ENCODE assay signal across 15 cellular contexts in the genomic region with DNA sequence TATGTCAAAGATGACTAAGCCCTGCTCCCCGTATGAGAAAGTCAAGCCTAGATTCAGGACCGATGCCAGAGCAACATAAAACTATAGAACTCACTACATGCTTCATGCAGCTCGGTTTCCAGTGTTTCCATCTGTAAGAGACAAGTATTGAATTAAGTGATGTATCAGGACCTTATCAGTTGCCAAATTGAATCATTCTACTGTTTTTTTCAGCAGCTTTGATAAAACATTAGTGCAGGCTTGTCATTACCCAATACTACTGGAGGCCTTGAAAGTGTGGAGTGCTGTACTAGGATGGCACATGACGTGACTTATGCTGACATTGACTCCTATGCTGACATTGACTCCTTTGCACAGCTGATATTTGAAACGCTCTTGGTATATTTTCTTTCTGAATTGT. TPM values are rescaled to one million over a fixed set of nuclear protein-coding genes. Genes with fewer than 3 reads are reported as not detected.
DNase-seq lines count a peak whose midpoint lies in the region; ATAC-seq and TF ChIP-seq lines count a peak whose summit lies in the region.
"Had no signal": no experiment of that assay in that cellular context is flagged by ENCODE, and none has a peak within 500 bp of the region (broad histone marks: within the 10 kb centered on the region; RNA-seq: fewer than 3 reads in every experiment).

No MANE protein-coding gene starts in this region.

- H3K4me3 Mint-ChIP-seq in Caco-2 (ENCODE audit: unreplicated experiment), result no peak overlapping the region
- H3K4me3 Mint-ChIP-seq: CD14-positive monocyte; CD8-positive, alpha-beta T cell; GM23338 had no signal

- H3K4me1 ChIP-seq in Caco-2, result peaks cover 15% of the 10 kb centered on the region

- H3K36me3 Mint-ChIP-seq in Caco-2 (ENCODE audit: insufficient read depth, unreplicated experiment), result no peaks in the 10 kb centered on the region
- H3K36me3 Mint-ChIP-seq: CD14-positive monocyte; CD8-positive, alpha-beta T cell had no signal

- intact Hi-C loops in Caco-2 (cut with micrococcal nuclease; ENCODE audit: unreplicated experiment), result no loop called here

- CTCF ChIA-PET in Caco-2 (lab: Charles Lee), result no interaction called here

- H3K27me3 ChIP-seq in Caco-2 (replicated peaks; ENCODE audit: control insufficient read depth, insufficient read depth, low read length), result no peaks in the 10 kb centered on the region

- H3K4me1 Mint-ChIP-seq in Caco-2 (ENCODE audit: low read depth, unreplicated experiment), result no peaks in the 10 kb centered on the region
- H3K4me1 Mint-ChIP-seq: CD14-positive monocyte had no signal

- peak; percentile 34 for DNase-seq in ELR (ENCODE audit: low read depth)
- peak; percentile 23 for DNase-seq in NCI-H2029 (lab: John Stamatoyannopoulos, UW)
- DNase-seq in SK-N-DZ (ENCODE audit: low spot score), result peak; percentile 73
- DNase-seq in left kidney (ENCODE audit: low read depth, low spot score), result peak; percentile 39
- no peak for DNase-seq in Caco-2
- no peak for DNase-seq in activated CD4-positive, CD25-positive, alpha-beta regulatory T cell treated with anti-CD3 and anti-CD28 coated beads, Interleukin-2, amount 50 U/mL, for 72 hours
- DNase-seq: CD8-positive, alpha-beta T cell; DMS79; EL; GDM1; H7 had no signal

- no peak for ATAC-seq in GM21576 (IDR thresholded peaks at IDR 0.05; ENCODE audit: unreplicated experiment)
- ATAC-seq: CD8-positive, alpha-beta T cell; GM23338 had no signal

- H3K9me3 Mint-ChIP-seq in Caco-2 (ENCODE audit: unreplicated experiment), result no peaks in the 10 kb centered on the region
- H3K9me3 Mint-ChIP-seq: GM23338 had no signal

- H3K36me3 ChIP-seq in Caco-2 (ENCODE audit: control insufficient read depth, insufficient read depth, low read length), result no peaks in the 10 kb centered on the region

- H3K4me3 ChIP-seq in Caco-2 (ENCODE audit: low read depth, low read length), result no peak overlapping the region
- H3K4me3 ChIP-seq: A549, GM23338 had no signal

- peaks cover 17% of the 10 kb centered on the region for H3K9me3 ChIP-seq in Caco-2
- H3K9me3 ChIP-seq: A549 had no signal

- no peak for TF ChIP-seq CTCF in Caco-2 (IDR thresholded peaks at IDR 0.05; ENCODE audit: insufficient read depth in 1 of 2, low read depth in 1 of 2, low read length in 1 of 2, severe bottlenecking in 1 of 2, unreplicated experiment in 1 of 2)

- no peak overlapping the region for H3K27ac Mint-ChIP-seq in Caco-2 (ENCODE audit: unreplicated experiment)
- H3K27ac Mint-ChIP-seq: CD14-positive monocyte; CD8-positive, alpha-beta T cell; GM23338 had no signal

- no peaks in the 10 kb centered on the region for H3K27me3 Mint-ChIP-seq in Caco-2 (ENCODE audit: insufficient read depth, unreplicated experiment)

- POLR2A ChIA-PET in Caco-2 (lab: Charles Lee), result no interaction called here

- no TSS peak for BruUV-seq in Caco-2 (replicated peaks; lab: Mats Ljungman, UMichigan)

RNA-seq across cellular contexts. Expression of a gene that starts 10.8 kb away (rescaled TPM):
- 32.4 and 36.6 TPM in 2 replicates for polyA plus RNA-seq in SK-N-DZ (2014; cell fraction: cytosol; rRNA removed)
- polyA plus RNA-seq in SK-N-DZ (2014; cell fraction: nucleus; rRNA removed), result 28.2 and 32.6 TPM in 2 replicates
- 99.3 and 123 TPM in 2 replicates for total RNA-seq in Caco-2 (2022)
- total RNA-seq: CD8-positive, alpha-beta T cell had no signal

Comparison
In these comparisons a context has a peak if more than half of its experiments do, and no peak if none do; other contexts are left out.
1. DNase-seq: peak in ELR (single experiment), NCI-H2029 (single experiment), SK-N-DZ (single experiment) and left kidney (single experiment); none in Caco-2 (0 of 2) and activated CD4-positive, CD25-positive, alpha-beta regulatory T cell treated with anti-CD3 and anti-CD28 coated beads, Interleukin-2, amount 50 U/mL, for 72 hours (single experiment).